In genomic region chr3:52453496-52454234, GRCh38 we compare ENCODE assay signal across 8 cellular contexts.
A peak's percentile ranks its signal among the peaks of the same experiment; 100 is the strongest.
DNase-seq lines count a peak whose midpoint lies in the region; ATAC-seq lines count a peak whose summit lies in the region.

Gene TNNC1 (minus strand): TSS chr3:52454041. CDS start chr3:52454015, 26 bp downstream.

- H3K9me3 Mint-ChIP-seq in stimulated activated naive CD8-positive, alpha-beta T cell treated with anti-CD3 and anti-CD28 coated beads, Interleukin-15, amount 100 ng/mL, for 72 hours, result no peaks in the 10 kb centered on the region

- no peak for DNase-seq in adipocyte (ENCODE audit: low read depth)
- DNase-seq in iPS-NIHi7 (ENCODE audit: extremely low spot score), result peak; percentile 80
- DNase-seq in stimulated activated naive CD8-positive, alpha-beta T cell treated with anti-CD3 and anti-CD28 coated beads, Interleukin-15, amount 100 ng/mL, for 72 hours, result no peak
- no peak for DNase-seq in KG1 (lab: John Stamatoyannopoulos, UW)
- DNase-seq in T1000 (lab: John Stamatoyannopoulos, UW), result no peak
- DNase-seq in NCI-H187 treated with DMSO at 0.1 percent for 48 hours (lab: John Stamatoyannopoulos, UW), result no peak

- no peaks in the 10 kb centered on the region for H3K27me3 Mint-ChIP-seq in stimulated activated naive CD8-positive, alpha-beta T cell treated with anti-CD3 and anti-CD28 coated beads, Interleukin-15, amount 100 ng/mL, for 72 hours

- H3K27me3 ChIP-seq in HUES6 (ENCODE audit: control insufficient read depth, insufficient read depth, low read length) (no peaks in the 10 kb centered on the region), adipocyte (replicated peaks; ENCODE audit: control insufficient read depth, insufficient read depth, low read length) (no peaks in the 10 kb centered on the region)

- H3K27ac Mint-ChIP-seq in stimulated activated naive CD8-positive, alpha-beta T cell treated with anti-CD3 and anti-CD28 coated beads, Interleukin-15, amount 100 ng/mL, for 72 hours, result peak within 1 kb of the TSS; percentile 99 to 100

- H3K9ac ChIP-seq in HUES6 (ENCODE audit: low read length) (peak within 1 kb of the TSS; percentile 41), adipocyte (ENCODE audit: low read length) (peak within 1 kb of the TSS; percentile 89)

- no peaks in the 10 kb centered on the region for H3K9me3 ChIP-seq in HUES6 (ENCODE audit: control insufficient read depth, insufficient read depth, low read depth, low read length)
- no peaks in the 10 kb centered on the region for H3K9me3 ChIP-seq in adipocyte (ENCODE audit: control insufficient read depth, low read length)

- H3K4me3 ChIP-seq in HUES6 (ENCODE audit: low read depth, low read length) (peak within 1 kb of the TSS; percentile 29; the same call in 1 of the 2 replicates), adipocyte (ENCODE audit: low read length) (peak within 1 kb of the TSS; percentile 98)

- peak within 1 kb of the TSS; percentile 94 to 95 for H3K4me3 Mint-ChIP-seq in stimulated activated naive CD8-positive, alpha-beta T cell treated with anti-CD3 and anti-CD28 coated beads, Interleukin-15, amount 100 ng/mL, for 72 hours

- no peak for ATAC-seq in stimulated activated naive CD8-positive, alpha-beta T cell treated with anti-CD3 and anti-CD28 coated beads, Interleukin-15, amount 100 ng/mL, for 72 hours
- no peak for ATAC-seq in GM19452 (IDR thresholded peaks at IDR 0.05; ENCODE audit: unreplicated experiment)

- peaks cover 15% of the 10 kb centered on the region for H3K36me3 ChIP-seq in HUES6 (ENCODE audit: control insufficient read depth, insufficient read depth, low read length)
- peaks cover 14% of the 10 kb centered on the region for H3K36me3 ChIP-seq in adipocyte (ENCODE audit: control insufficient read depth, insufficient read depth, low read length, severe bottlenecking)

- peaks cover 44% of the 10 kb centered on the region for H3K4me1 Mint-ChIP-seq in stimulated activated naive CD8-positive, alpha-beta T cell treated with anti-CD3 and anti-CD28 coated beads, Interleukin-15, amount 100 ng/mL, for 72 hours

- H3K4me1 ChIP-seq in HUES6 (ENCODE audit: control insufficient read depth, insufficient read depth, low read length) (peaks cover 44% of the 10 kb centered on the region), adipocyte (ENCODE audit: control insufficient read depth, insufficient read depth, low read length) (peaks cover 15% of the 10 kb centered on the region)

- H3K27ac ChIP-seq in HUES6 (ENCODE audit: low read depth, low read length), result no peak within 1 kb of the TSS
